Comparison of ENCODE assay signal across 24 cellular contexts in the genomic region with DNA sequence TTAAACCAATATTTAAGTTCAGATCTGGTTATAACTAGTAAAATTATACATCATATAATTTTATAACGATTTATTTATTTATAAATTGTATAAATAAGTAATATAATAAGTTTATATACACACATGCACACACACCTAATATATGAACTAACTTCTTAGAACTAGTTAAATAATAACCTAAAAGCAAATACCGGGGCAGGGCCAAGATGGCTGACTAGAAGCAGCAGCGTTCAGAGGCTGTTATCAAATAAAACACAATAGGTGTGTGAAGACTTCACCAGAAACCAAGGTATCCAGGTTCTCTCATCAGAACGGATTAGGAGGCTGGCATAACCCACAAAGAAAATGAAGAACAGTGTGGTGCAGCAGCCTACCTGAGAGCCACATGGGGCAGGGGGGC.
A peak's percentile ranks its signal among the peaks of the same experiment; 100 is the strongest.
DNase-seq lines count a peak whose midpoint lies in the region; ATAC-seq, FAIRE-seq and TF ChIP-seq lines count a peak whose summit lies in the region.
"Had no signal": no experiment of that assay in that cellular context is flagged by ENCODE, and none has a peak within 500 bp of the region (broad histone marks: within the 10 kb centered on the region; RNA-seq: fewer than 3 reads in every experiment).

No MANE protein-coding gene starts in this region.

- POLR2A ChIA-PET in HepG2 (lab: Yijun Ruan, JAX) (no interaction called here), H1 (lab: Charles Lee; ENCODE audit: partially characterized antibody) (no interaction called here)
- POLR2A ChIA-PET in activated CD4-positive, alpha-beta T cell treated with anti-CD3 and anti-CD28 coated beads for 36 hours (lab: Charles Lee): no interaction called here

- H3K79me2 ChIP-seq in HepG2 (ENCODE audit: insufficient read depth, low read length): no peaks in the 10 kb centered on the region
- no peaks in the 10 kb centered on the region for H3K79me2 ChIP-seq in H1 (ENCODE audit: control insufficient read depth in 1 of 2, insufficient read depth in 2 of 2, low read length in 2 of 2)

- H3K18ac ChIP-seq in H1 (ENCODE audit: extremely low read depth, low read length): no peak overlapping the region

- H4K8ac ChIP-seq in H1 (ENCODE audit: extremely low read depth, insufficient read depth, low read length): no peak overlapping the region

- H3K27ac ChIP-seq in HepG2 (ENCODE audit: extremely low read length, insufficient read depth, low read length) (no peak overlapping the region), right lobe of liver (no peak overlapping the region), H1 (ENCODE audit: low read depth, low read length) (no peak overlapping the region)
- H3K27ac ChIP-seq: 22Rv1, GM23248, SK-N-MC had no signal

- no peak overlapping the region for H2BK5ac ChIP-seq in H1 (ENCODE audit: low read depth, low read length)

- BruUV-seq in HepG2 (replicated peaks; lab: Mats Ljungman, UMichigan): no TSS peak

- peaks cover 13% of the 10 kb centered on the region for H3K4me1 Mint-ChIP-seq in activated CD4-positive, alpha-beta T cell treated with anti-CD3 and anti-CD28 coated beads for 36 hours
- H3K4me1 Mint-ChIP-seq: H9 had no signal

- H2AFZ ChIP-seq in HepG2 (ENCODE audit: low read length) (no peak overlapping the region), H1 (ENCODE audit: low read length) (peak overlapping the region; percentile 59; the same call in 1 of the 2 replicates)
- H2AFZ ChIP-seq: GM23248 had no signal

- TF ChIP-seq CTCF in HepG2 (CRISPR knock-in tag; IDR thresholded peaks at IDR 0.05): no peak
- no peak for TF ChIP-seq CTCF in right lobe of liver (IDR thresholded peaks at IDR 0.05)
- no peak for TF ChIP-seq CTCF in H1 (IDR thresholded peaks at IDR 0.05; ENCODE audit: control extremely low read depth in 1 of 3, insufficient read depth in 1 of 3, low read depth in 1 of 3, low read length in 3 of 3)
- TF ChIP-seq CTCF in mucosa of descending colon (IDR thresholded peaks at IDR 0.05): no peak

- no peaks in the 10 kb centered on the region for H4K20me1 ChIP-seq in HepG2 (ENCODE audit: insufficient read depth, low read length)
- H4K20me1 ChIP-seq in H1 (replicated peaks in 1 of 2; ENCODE audit: control insufficient read depth in 1 of 2, insufficient read depth in 2 of 2, low read length in 2 of 2): no peaks in the 10 kb centered on the region

- peaks cover 3% of the 10 kb centered on the region for H3K36me3 Mint-ChIP-seq in activated CD4-positive, alpha-beta T cell treated with anti-CD3 and anti-CD28 coated beads for 36 hours (ENCODE audit: low read depth)

- TF ChIP-seq EP300 in HepG2 (IDR thresholded peaks at IDR 0.05; ENCODE audit: low read depth in 2 of 2, low read length in 2 of 2) (no peak), HepG2 (CRISPR knock-in tag; IDR thresholded peaks at IDR 0.05; ENCODE audit: borderline replicate concordance) (no peak), H1 (IDR thresholded peaks at IDR 0.05; ENCODE audit: borderline replicate concordance in 1 of 2, low read depth in 2 of 2, low read length in 2 of 2) (no peak)

- no peak overlapping the region for H3K56ac ChIP-seq in H1 (replicated peaks; ENCODE audit: insufficient read length, low read depth, low read length)

- H2BK120ac ChIP-seq in H1 (replicated peaks; ENCODE audit: low read depth, low read length): no peak overlapping the region

- H3K9ac ChIP-seq in HepG2 (ENCODE audit: insufficient read depth, low read depth, low read length) (no peak overlapping the region), H1 (replicated peaks in 1 of 4; ENCODE audit: extremely low read depth in 1 of 4, low read depth in 3 of 4, low read length in 3 of 4) (no peak overlapping the region)
- H3K9ac ChIP-seq: GM23248 had no signal

- H2BK12ac ChIP-seq in H1 (ENCODE audit: low read depth, low read length): no peak overlapping the region

- no peak for FAIRE-seq in HepG2 (lab: Jason Lieb, UNC)
- FAIRE-seq in H1 (lab: Jason Lieb, UNC): no peak

- H3K23ac ChIP-seq in H1 (ENCODE audit: insufficient read length): no peak overlapping the region

- CTCF ChIA-PET in HepG2 (lab: Yijun Ruan, JAX; ENCODE audit: low intra/inter-chr PET ratio, low total read pairs): no interaction called here
- CTCF ChIA-PET in H1 (lab: Charles Lee; ENCODE audit: partially characterized antibody): no interaction called here
- CTCF ChIA-PET in activated CD4-positive, alpha-beta T cell treated with anti-CD3 and anti-CD28 coated beads for 36 hours (lab: Charles Lee): no interaction called here

- 2% methylated on average over 4 of the region's 4 CpGs for WGBS in HepG2 (ENCODE audit: low lambda C conversion rate)
- WGBS in right lobe of liver (ENCODE audit: insufficient coverage, low coverage, low lambda C conversion rate, missing lambda C conversion rate): 45% methylated on average over 4 of the region's 4 CpGs
- 92% methylated on average over 4 of the region's 4 CpGs; no CpG with 5 or more reads in 1 of the 2 experiments for WGBS in H1 (ENCODE audit: extremely low coverage in 1 of 2, insufficient coverage in 1 of 2, insufficient read length in 1 of 2, insufficient replicate concordance in 2 of 2, low coverage in 1 of 2, low lambda C conversion rate in 2 of 2, missing lambda C conversion rate in 1 of 2), 2 experiments

- no peaks in the 10 kb centered on the region for H3K23me2 ChIP-seq in H1 (ENCODE audit: low read depth, low read length)

- intact Hi-C loops in HepG2 (cut with micrococcal nuclease; ENCODE audit: unreplicated experiment): no loop called here
- intact Hi-C loops in right lobe of liver (cut with DNase I): no loop called here
- intact Hi-C loops in mucosa of descending colon (cut with DNase I, micrococcal nuclease): no loop called here
- intact Hi-C loops in activated CD4-positive, alpha-beta T cell treated with anti-CD3 and anti-CD28 coated beads for 36 hours (cut with DNase I, micrococcal nuclease): no loop called here

- no peak overlapping the region for H3K4me3 Mint-ChIP-seq in activated CD4-positive, alpha-beta T cell treated with anti-CD3 and anti-CD28 coated beads for 36 hours
- H3K4me3 Mint-ChIP-seq: H9 had no signal

- no peak overlapping the region for H3K4ac ChIP-seq in H1 (replicated peaks; ENCODE audit: insufficient read length, low read depth, low read length)

- in situ Hi-C loops in HepG2 (cut with HindIII; ENCODE audit: extremely low pct_ligation_motif_present, low pct_unique_long_range_greater_than_20kb): no loop called here

- H3K4me2 ChIP-seq in HepG2 (ENCODE audit: low read depth, low read length) (0 out of 2 replicates have a peak overlapping the region, but pooled peaks have one; percentile 32), H1 (ENCODE audit: insufficient read depth in 1 of 2, low read depth in 2 of 2, low read length in 2 of 2) (no peak overlapping the region)

- peaks cover 6% of the 10 kb centered on the region for H3K9me3 Mint-ChIP-seq in activated CD4-positive, alpha-beta T cell treated with anti-CD3 and anti-CD28 coated beads for 36 hours (ENCODE audit: low read depth)

- H2BK15ac ChIP-seq in H1 (ENCODE audit: low read length): no peak overlapping the region

- no peak overlapping the region for H2BK20ac ChIP-seq in H1 (ENCODE audit: low read length)

- TF ChIP-seq POLR2A in HepG2 (IDR thresholded peaks at IDR 0.05; ENCODE audit: insufficient read depth in 1 of 2, low read depth in 2 of 2, low read length in 2 of 2) (no peak), right lobe of liver (IDR thresholded peaks at IDR 0.05) (no peak), H1 (IDR thresholded peaks at IDR 0.05; ENCODE audit: control extremely low read depth in 1 of 2, low read depth in 2 of 2, low read length in 2 of 2) (no peak)

- TF ChIP-seq RAD21 in HepG2 (CRISPR knock-in tag; IDR thresholded peaks at IDR 0.05) (no peak), H1 (IDR thresholded peaks at IDR 0.05 in 1 of 2, conservative IDR thresholded peaks at IDR 0.05 in 1 of 2; ENCODE audit: low read depth in 2 of 2, low read length in 2 of 2) (no peak)

- no peak for DNase-seq in HepG2 (ENCODE audit: low spot score)
- no peak for DNase-seq in right lobe of liver
- no peak for DNase-seq in H1 (ENCODE audit: low read depth in 1 of 2, low spot score in 2 of 2)
- DNase-seq in mucosa of descending colon: peak in 1 of 3 donors; percentile 14
- no peak for DNase-seq in activated CD4-positive, alpha-beta T cell treated with anti-CD3 and anti-CD28 coated beads for 36 hours
- no peak for DNase-seq in hippocampal formation (lab: John Stamatoyannopoulos, UW)
- DNase-seq: ACHN; DMS153; GM23248; H9; IMR-90; KG1; MG63; NCI-H1417; NCI-H1694; NCI-H2029 treated with DMSO at 0.1 percent for 48 hours; NCI-H446 treated with DMSO at 0.1 percent for 48 hours; NCI-H526; NCI-H82; NK-92 treated with Interleukin-12 subunit alpha and Interleukin-12 subunit beta, amount 100 ng/mL, for 24 hours; SIG-M5 had no signal

- peaks cover 7% of the 10 kb centered on the region; the same call in 1 of the 2 replicates for H3K9me3 ChIP-seq in HepG2 (ENCODE audit: low read length)
- H3K9me3 ChIP-seq in right lobe of liver: no peaks in the 10 kb centered on the region
- H3K9me3 ChIP-seq in H1 (ENCODE audit: insufficient read depth in 2 of 2, low read depth in 1 of 2, low read length in 1 of 2): no peaks in the 10 kb centered on the region
- H3K9me3 ChIP-seq in mucosa of descending colon: no peaks in the 10 kb centered on the region
- H3K9me3 ChIP-seq: MG63 had no signal

- no peak overlapping the region for H4K91ac ChIP-seq in H1 (replicated peaks; ENCODE audit: insufficient read length, low read length)

- H3K4me1 ChIP-seq in HepG2 (ENCODE audit: insufficient read depth, low read length) (no peaks in the 10 kb centered on the region), right lobe of liver (no peaks in the 10 kb centered on the region), H1 (replicated peaks in 1 of 4; ENCODE audit: control insufficient read depth in 3 of 4, insufficient read depth in 4 of 4, low read length in 3 of 4) (no peaks in the 10 kb centered on the region; a peak in 1 of 7 replicates), mucosa of descending colon (ENCODE audit: low read depth) (no peaks in the 10 kb centered on the region)

- H3K4me3 ChIP-seq in HepG2 (replicated peaks in 1 of 3; ENCODE audit: insufficient read depth in 1 of 3, low read depth in 2 of 3, low read length in 3 of 3): no peak overlapping the region
- H3K4me3 ChIP-seq in right lobe of liver: no peak overlapping the region
- no peak overlapping the region for H3K4me3 ChIP-seq in H1 (ENCODE audit: extremely low read depth in 1 of 4, insufficient read depth in 2 of 4, low read depth in 3 of 4, low read length in 4 of 4)
- no peak overlapping the region for H3K4me3 ChIP-seq in mucosa of descending colon
- H3K4me3 ChIP-seq: GM23248, MG63, SK-N-MC had no signal

- no peak overlapping the region for H2AK5ac ChIP-seq in H1 (ENCODE audit: low read depth, low read length)

- no peak overlapping the region for H4K5ac ChIP-seq in H1 (ENCODE audit: insufficient read length, low read depth, low read length)

- no peaks in the 10 kb centered on the region for H3K79me1 ChIP-seq in H1 (ENCODE audit: low read depth, low read length)

- no peaks in the 10 kb centered on the region for H3K27me3 Mint-ChIP-seq in activated CD4-positive, alpha-beta T cell treated with anti-CD3 and anti-CD28 coated beads for 36 hours

- H3K27ac Mint-ChIP-seq in activated CD4-positive, alpha-beta T cell treated with anti-CD3 and anti-CD28 coated beads for 36 hours: no peak overlapping the region
- H3K27ac Mint-ChIP-seq: H9 had no signal

- no peaks in the 10 kb centered on the region for H3K27me3 ChIP-seq in HepG2 (ENCODE audit: control insufficient read depth in 1 of 2, insufficient read depth in 2 of 2, low read length in 2 of 2)
- H3K27me3 ChIP-seq in right lobe of liver: no peaks in the 10 kb centered on the region
- no peaks in the 10 kb centered on the region for H3K27me3 ChIP-seq in H1 (replicated peaks in 1 of 4; ENCODE audit: control insufficient read depth in 3 of 4, extremely low read depth in 1 of 4, insufficient read depth in 3 of 4, low read length in 3 of 4)
- H3K27me3 ChIP-seq: MG63 had no signal

- peak; percentile 46; the same call in 2 of the 3 replicates for ATAC-seq in HepG2
- no peak for ATAC-seq in right lobe of liver
- ATAC-seq in mucosa of descending colon: peak; percentile 16
- no peak for ATAC-seq in GM18868 (IDR thresholded peaks at IDR 0.05; ENCODE audit: unreplicated experiment)
- no peak for ATAC-seq in activated CD4-positive, alpha-beta T cell treated with anti-CD3 and anti-CD28 coated beads for 36 hours

- H3K36me3 ChIP-seq in HepG2 (replicated peaks in 1 of 2; ENCODE audit: control insufficient read depth in 1 of 2, insufficient read depth in 2 of 2, low read length in 2 of 2) (no peaks in the 10 kb centered on the region), right lobe of liver (no peaks in the 10 kb centered on the region), H1 (ENCODE audit: control insufficient read depth in 2 of 4, insufficient read depth in 4 of 4, low read length in 3 of 4) (no peaks in the 10 kb centered on the region), mucosa of descending colon (ENCODE audit: low read depth) (no peaks in the 10 kb centered on the region)
- H3K36me3 ChIP-seq: MG63 had no signal

- no peak overlapping the region for H3K14ac ChIP-seq in H1 (ENCODE audit: insufficient read length)

Comparison
In these comparisons a context has a peak if more than half of its experiments do, and no peak if none do; other contexts are left out.
1. ATAC-seq: peak in HepG2 (single experiment) and mucosa of descending colon (single experiment); none in right lobe of liver (0 of 4), GM18868 (single experiment) and activated CD4-positive, alpha-beta T cell treated with anti-CD3 and anti-CD28 coated beads for 36 hours (single experiment).